In the genomic region with DNA sequence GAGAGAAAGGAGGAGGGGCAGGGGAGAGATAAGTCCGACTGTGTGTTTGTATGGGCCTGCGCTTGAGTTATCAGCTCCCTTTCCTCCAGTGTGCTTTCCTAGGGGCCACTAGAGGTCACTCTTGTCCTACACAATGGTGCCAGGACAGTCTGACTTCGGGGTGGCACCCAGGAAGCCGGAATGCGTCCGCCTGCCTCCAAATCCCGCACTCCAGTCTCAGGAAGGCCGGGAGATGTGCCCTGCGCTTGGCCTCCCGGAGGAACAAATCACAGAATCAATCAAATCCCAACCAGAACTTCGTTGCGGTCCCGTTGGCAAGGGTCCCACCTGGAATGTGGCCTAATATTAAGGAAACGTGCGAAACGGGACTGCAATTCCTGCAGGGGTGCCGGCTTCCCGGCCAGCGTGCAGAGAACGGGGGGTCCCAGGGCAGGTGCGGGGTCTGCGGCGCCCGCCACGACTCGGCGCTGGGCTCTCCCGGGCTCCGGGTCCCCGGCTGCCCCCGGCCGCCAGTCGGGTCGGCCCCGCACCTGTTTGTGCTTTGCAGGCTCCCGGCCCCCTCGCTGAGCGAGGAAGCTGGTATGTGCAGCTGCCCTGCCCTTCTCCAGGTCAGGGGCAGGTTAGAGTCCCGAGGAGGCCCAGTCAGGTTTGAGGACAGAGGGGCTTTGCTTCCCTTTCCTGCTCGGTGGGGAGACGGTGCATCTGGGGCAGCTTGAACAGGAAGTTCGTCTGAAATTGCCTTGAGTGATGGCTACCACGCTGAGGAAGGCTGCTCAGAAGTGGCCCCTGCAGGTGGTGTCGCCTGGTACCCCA, we compare ENCODE assay signal across 8 cellular contexts. TPM values are rescaled to one million over a fixed set of nuclear protein-coding genes. Genes with fewer than 3 reads are reported as not detected.
DNase-seq lines count a peak whose midpoint lies in the region; FAIRE-seq and TF ChIP-seq lines count a peak whose summit lies in the region.

No MANE protein-coding gene starts in this region.

- peak overlapping the region; percentile 81 for H3K4me2 ChIP-seq in osteoblast (ENCODE audit: insufficient read depth, low read length)

- H3K27me3 ChIP-seq in SJSA1 (replicated peaks): no peaks in the 10 kb centered on the region; the same call in 1 of the 2 replicates
- H3K27me3 ChIP-seq in osteoblast (ENCODE audit: insufficient read depth, low read length): peaks cover 20% of the 10 kb centered on the region
- H3K27me3 ChIP-seq in transverse colon: no peaks in the 10 kb centered on the region

- H3K4me1 ChIP-seq in SJSA1 (replicated peaks): peaks cover 4% of the 10 kb centered on the region
- peaks cover 5% of the 10 kb centered on the region for H3K4me1 ChIP-seq in osteoblast (ENCODE audit: insufficient read depth, low read length)
- peaks cover 0 to 7% (median 3%) of the 10 kb centered on the region in 4 donors for H3K4me1 ChIP-seq in transverse colon

- intact Hi-C loops in head of caudate nucleus (cut with DNase I) (loop anchor here (5.0 kb wide), 1 partner anchor 780 kb away; no protein-coding TSS in a partner anchor), transverse colon (cut with DNase I; ENCODE audit: low total_unique reads) (loop anchor here (5.0 to 10.0 kb wide), 2 partner anchors 707 to 780 kb away; no protein-coding TSS in a partner anchor)

- 0 to 8% methylated on average over 1 to 19 of the region's 44 CpGs for WGBS in transverse colon (ENCODE audit: low coverage in 1 of 2), 2 donors

- H3K36me3 Mint-ChIP-seq in activated naive CD4-positive, alpha-beta T cell treated with anti-CD3 and anti-CD28 coated beads, Interleukin-2, amount 50 U/mL, for 24 hours: no peaks in the 10 kb centered on the region

- TF ChIP-seq POLR2A in H54 (IDR thresholded peaks at IDR 0.05; ENCODE audit: low read depth, low read length) (0 out of 2 replicates have a peak, but pooled peaks have one; percentile 14), transverse colon (IDR thresholded peaks at IDR 0.05) (no peak)

- peaks cover under 1% of the 10 kb centered on the region for H3K27me3 Mint-ChIP-seq in activated naive CD4-positive, alpha-beta T cell treated with anti-CD3 and anti-CD28 coated beads, Interleukin-2, amount 50 U/mL, for 24 hours

- TF ChIP-seq EP300 in transverse colon (IDR thresholded peaks at IDR 0.05; ENCODE audit: low read depth): no peak

- no peaks in the 10 kb centered on the region for H3K79me2 ChIP-seq in osteoblast (ENCODE audit: insufficient read depth, low read length)

- DNase-seq in GM03348 (ENCODE audit: low spot score) (peak; percentile 94), H54 (ENCODE audit: insufficient read length, low spot score) (peak; percentile 83), SJSA1 (ENCODE audit: low read depth in 1 of 2, low spot score in 2 of 2) (peak; percentile 55 to 72), head of caudate nucleus (peak; percentile 62 to 92 (median 80)), osteoblast (ENCODE audit: insufficient read length, low spot score, missing footprints) (peak; percentile 97), transverse colon (peak; percentile 79)

- peaks cover 6% of the 10 kb centered on the region for H3K4me1 Mint-ChIP-seq in activated naive CD4-positive, alpha-beta T cell treated with anti-CD3 and anti-CD28 coated beads, Interleukin-2, amount 50 U/mL, for 24 hours

- H3K4me3 Mint-ChIP-seq in activated naive CD4-positive, alpha-beta T cell treated with anti-CD3 and anti-CD28 coated beads, Interleukin-2, amount 50 U/mL, for 24 hours: peak overlapping the region; percentile 98

- TF ChIP-seq CTCF in LNCAP (IDR thresholded peaks at IDR 0.05) (peak; percentile 81), osteoblast (IDR thresholded peaks at IDR 0.05; ENCODE audit: extremely low read depth, low read depth, low read length) (peak; percentile 89), transverse colon (IDR thresholded peaks at IDR 0.05) (peak; percentile 81 to 90 (median 85))

- peak overlapping the region; percentile 86 for H2AFZ ChIP-seq in osteoblast (ENCODE audit: low read length)

- no peaks in the 10 kb centered on the region for H4K20me1 ChIP-seq in osteoblast (ENCODE audit: insufficient read depth, low read length)

- H3K27ac Mint-ChIP-seq in activated naive CD4-positive, alpha-beta T cell treated with anti-CD3 and anti-CD28 coated beads, Interleukin-2, amount 50 U/mL, for 24 hours: peak overlapping the region; percentile 76

- peak overlapping the region; percentile 12; the same call in 1 of the 2 replicates for H3K4me3 ChIP-seq in SJSA1
- peak overlapping the region; percentile 65 for H3K4me3 ChIP-seq in osteoblast (ENCODE audit: insufficient read depth, low read length)
- H3K4me3 ChIP-seq in transverse colon: peak overlapping the region; percentile 31 to 70 (median 44)

- in situ Hi-C loops in transverse colon (cut with MboI; ENCODE audit: low pct_ligation_motif_present in 1 of 4, low pct_unique_long_range_greater_than_20kb in 1 of 4, low sequenced_read_pairs in 3 of 4): loop anchor here (5.0 to 25.0 kb wide), 6 partner anchors 195 to 785 kb away; no protein-coding TSS in a partner anchor

- no peaks in the 10 kb centered on the region for H3K36me3 ChIP-seq in SJSA1
- H3K36me3 ChIP-seq in osteoblast (ENCODE audit: insufficient read depth, low read length): no peaks in the 10 kb centered on the region
- no peaks in the 10 kb centered on the region for H3K36me3 ChIP-seq in transverse colon

- FAIRE-seq in H54 (lab: Jason Lieb, UNC): no peak

- no peak overlapping the region for H3K27ac ChIP-seq in SJSA1
- no peak overlapping the region for H3K27ac ChIP-seq in osteoblast (ENCODE audit: low read depth, low read length)
- peak overlapping the region in 3 of 4 donors; percentile 31 to 46 (median 42) for H3K27ac ChIP-seq in transverse colon

- no peaks in the 10 kb centered on the region for H3K9me3 Mint-ChIP-seq in activated naive CD4-positive, alpha-beta T cell treated with anti-CD3 and anti-CD28 coated beads, Interleukin-2, amount 50 U/mL, for 24 hours

- H3K9me3 ChIP-seq in SJSA1 (replicated peaks): no peaks in the 10 kb centered on the region
- H3K9me3 ChIP-seq in osteoblast (ENCODE audit: low read depth, low read length): no peaks in the 10 kb centered on the region
- H3K9me3 ChIP-seq in transverse colon: no peaks in the 10 kb centered on the region

RNA-seq across cellular contexts. Expression of gene HPS1, which starts 21.0 kb away (rescaled TPM):
- 38.6 and 41.6 TPM in 2 replicates for total RNA-seq in SJSA1 (2014; rRNA removed; shearing (Covaris generic))
- total RNA-seq in osteoblast (52.1 and 61.9 TPM in 2 replicates), transverse colon (100 to 1,000 TPM in 2 of 4 donors, 10 to 100 TPM in 2; 62.9 to 160 (median 95.1) TPM)

RNA-seq across cellular contexts. Expression of gene PYROXD2, which starts 52.7 kb away (rescaled TPM):
- total RNA-seq in SJSA1 (2014; rRNA removed; shearing (Covaris generic)): 10.8 and 13.8 TPM in 2 replicates
- total RNA-seq in osteoblast (11.6 and 12.4 TPM in 2 replicates), transverse colon (10 to 100 TPM in 1 of 4 donors, 1 to 10 TPM in 3; 3.0 to 14.9 (median 8.4) TPM)

Comparison
In these comparisons a context has a peak if more than half of its experiments do, and no peak if none do; other contexts are left out.
1. H3K27ac ChIP-seq: peak in transverse colon (3 of 4); none in SJSA1 (single experiment) and osteoblast (single experiment).
2. H3K4me3 ChIP-seq: peak in every context shown above with its lines; median percentile 65 in osteoblast; 44 in transverse colon; 12 in SJSA1.
3. Peak in every context shown above with its lines, with median percentiles within 50 percentile points of each other: DNase-seq and CTCF ChIP-seq.